In the genomic region with DNA sequence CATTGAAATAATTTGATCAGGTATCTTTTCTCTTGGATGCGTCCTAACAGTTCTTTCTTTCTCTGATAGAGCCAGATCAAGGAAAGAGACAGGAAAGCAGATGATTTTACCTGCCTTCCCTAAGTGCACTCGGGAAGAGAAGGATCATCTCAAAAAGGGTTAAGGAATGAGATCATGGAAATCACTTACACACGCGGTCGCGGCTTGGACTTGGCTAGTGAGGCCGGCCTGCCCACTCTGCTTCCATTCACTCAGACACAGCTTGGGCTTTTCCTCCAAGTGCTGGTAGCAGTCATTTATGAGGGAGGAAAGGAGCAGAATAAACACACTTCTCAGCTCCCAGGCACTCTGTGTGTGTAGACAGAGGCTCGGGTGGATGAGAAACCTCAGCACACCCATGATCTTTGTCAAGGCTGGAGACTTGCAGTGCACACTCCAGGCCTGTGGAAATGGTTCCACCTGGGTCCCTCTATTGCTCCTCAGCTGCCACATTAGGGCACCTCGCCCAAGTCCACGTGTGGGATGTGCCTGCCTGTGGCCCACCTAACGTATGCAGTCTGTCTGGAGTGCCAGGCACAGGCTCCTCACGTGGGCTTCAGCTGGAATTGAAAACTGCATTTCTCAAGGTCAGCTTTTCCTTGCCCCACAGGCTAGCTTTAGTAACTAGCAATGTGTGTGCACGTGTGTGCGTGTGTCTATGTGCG, we compare ENCODE assay signal across 17 cellular contexts.
DNase-seq lines count a peak whose midpoint lies in the region; TF ChIP-seq lines count a peak whose summit lies in the region.
"Had no signal": no experiment of that assay in that cellular context is flagged by ENCODE, and none has a peak within 500 bp of the region (broad histone marks: within the 10 kb centered on the region; RNA-seq: fewer than 3 reads in every experiment).

No MANE protein-coding gene starts in this region.

- peak overlapping the region; percentile 27 for H2AK5ac ChIP-seq in mesendoderm (ENCODE audit: low read length)

- no peaks in the 10 kb centered on the region for H3K79me1 ChIP-seq in mesendoderm (ENCODE audit: low read length)

- no peak overlapping the region for H3K23ac ChIP-seq in mesendoderm (ENCODE audit: low read length)

- H3K4me3 ChIP-seq in dorsolateral prefrontal cortex (peak overlapping the region in 4 of 59 donors; percentile 28 to 69 (median 67)), mesendoderm (ENCODE audit: low read length) (no peak overlapping the region), ascending aorta (no peak overlapping the region)
- H3K4me3 ChIP-seq: lung, ovary, upper lobe of left lung had no signal

- no peak overlapping the region for H3K56ac ChIP-seq in mesendoderm (ENCODE audit: low read length)

- H3K27me3 ChIP-seq in dorsolateral prefrontal cortex (peaks cover 0 to 17% (median 0%) of the 10 kb centered on the region in 45 donors), mesendoderm (ENCODE audit: insufficient read depth, low read length, poor library complexity) (no peaks in the 10 kb centered on the region), ascending aorta (no peaks in the 10 kb centered on the region)
- H3K27me3 ChIP-seq: ovary, upper lobe of left lung had no signal

- peak overlapping the region in 55 of 59 donors; percentile 1 to 92 (median 79) for H3K27ac ChIP-seq in dorsolateral prefrontal cortex
- H3K27ac ChIP-seq in mesendoderm (ENCODE audit: low read depth, low read length): no peak overlapping the region
- H3K27ac ChIP-seq in temporal lobe (ENCODE audit: low read depth, low read length): peak overlapping the region; percentile 70
- no peak overlapping the region for H3K27ac ChIP-seq in ascending aorta
- H3K27ac ChIP-seq: breast epithelium, ovary, upper lobe of left lung had no signal

- no peak overlapping the region for H4K8ac ChIP-seq in mesendoderm (ENCODE audit: low read depth, low read length)

- DNase-seq in NCI-H1417 (lab: John Stamatoyannopoulos, UW) (peak in 2 of 3 experiments; percentile 61 to 74), NCI-H1417 treated with DMSO at 0.1 percent for 48 hours (lab: John Stamatoyannopoulos, UW) (no peak), dorsolateral prefrontal cortex (no peak), mesendoderm (no peak), NCI-H524 treated with DMSO at 0.1 percent for 48 hours (lab: John Stamatoyannopoulos, UW) (no peak), ascending aorta (ENCODE audit: low spot score in 2 of 2) (no peak)
- DNase-seq in activated CD4-positive, alpha-beta T cell treated with anti-CD3 and anti-CD28 coated beads for 1 hour: no peak
- DNase-seq: activated CD4-positive, alpha-beta T cell treated with anti-CD3 and anti-CD28 coated beads for 4 hours; cortex of kidney; H9; NCI-H2081 treated with DMSO at 0.1 percent for 48 hours; ovary; T-cell had no signal

- no peak overlapping the region for H2BK120ac ChIP-seq in mesendoderm (ENCODE audit: low read depth, low read length)

- no peak overlapping the region for H2BK5ac ChIP-seq in mesendoderm (ENCODE audit: low read length)

- H4K5ac ChIP-seq in mesendoderm (ENCODE audit: low read length): no peak overlapping the region

- no peak overlapping the region for H3K9ac ChIP-seq in mesendoderm (ENCODE audit: low read length)

- no peak overlapping the region for H3K4me2 ChIP-seq in mesendoderm (ENCODE audit: low read length)

- no peak overlapping the region for H3K18ac ChIP-seq in mesendoderm (ENCODE audit: low read length)

- peaks cover 3% of the 10 kb centered on the region for H3K4me1 ChIP-seq in mesendoderm (ENCODE audit: control insufficient read depth, low read depth, low read length)
- H3K4me1 ChIP-seq in ascending aorta: no peaks in the 10 kb centered on the region

- H3K4ac ChIP-seq in mesendoderm (ENCODE audit: low read depth, low read length): no peak overlapping the region

- no peaks in the 10 kb centered on the region for H3K79me2 ChIP-seq in mesendoderm (ENCODE audit: control insufficient read depth, insufficient read depth, low read length)

- H3K36me3 ChIP-seq in mesendoderm (ENCODE audit: control insufficient read depth, insufficient read depth, low read length) (no peaks in the 10 kb centered on the region), ascending aorta (no peaks in the 10 kb centered on the region)
- H3K36me3 ChIP-seq: breast epithelium, ovary, upper lobe of left lung had no signal

- H3K9me3 ChIP-seq in ascending aorta: no peaks in the 10 kb centered on the region
- H3K9me3 ChIP-seq: breast epithelium, ovary, upper lobe of left lung had no signal

- no CpG with 5 or more reads among the region's 15 CpGs for WGBS in mesendoderm (ENCODE audit: extremely low coverage, insufficient coverage, low lambda C conversion rate)

- H2BK15ac ChIP-seq in mesendoderm (replicated peaks; ENCODE audit: low read depth): no peak overlapping the region

- intact Hi-C loops in dorsolateral prefrontal cortex (cut with DNase I): loop anchor here (5.0 kb wide), 2 partner anchors 48 to 92 kb away; no protein-coding TSS in a partner anchor
- intact Hi-C loops in ascending aorta (cut with DNase I): no loop called here

- TF ChIP-seq CTCF in dorsolateral prefrontal cortex (IDR thresholded peaks at IDR 0.05 in 54 of 56, conservative IDR thresholded peaks at IDR 0.05 in 2 of 56; ENCODE audit: low read depth in 1 of 56, partially characterized antibody in 56 of 56): no peak
- no peak for TF ChIP-seq CTCF in ascending aorta (IDR thresholded peaks at IDR 0.05)

Comparison
In these comparisons a context has a peak if more than half of its experiments do, and no peak if none do; other contexts are left out.
1. DNase-seq: peak in NCI-H1417 (2 of 3); none in NCI-H1417 treated with DMSO at 0.1 percent for 48 hours (single experiment), dorsolateral prefrontal cortex (0 of 10), mesendoderm (single experiment), NCI-H524 treated with DMSO at 0.1 percent for 48 hours (single experiment), ascending aorta (0 of 2) and activated CD4-positive, alpha-beta T cell treated with anti-CD3 and anti-CD28 coated beads for 1 hour (single experiment).
2. H3K27ac ChIP-seq: peak in dorsolateral prefrontal cortex (55 of 59) and temporal lobe (single experiment); none in mesendoderm (single experiment) and ascending aorta (0 of 2).